Comparison of ENCODE assay signal across 10 cellular contexts in genomic region chr12:49127971-49128370, GRCh38. TPM values are rescaled to one million over a fixed set of nuclear protein-coding genes. Genes with fewer than 3 reads are reported as not detected.
A peak's percentile ranks its signal among the peaks of the same experiment; 100 is the strongest.
DNase-seq lines count a peak whose midpoint lies in the region; ATAC-seq and TF ChIP-seq lines count a peak whose summit lies in the region.
"Not testable (repeated sequence)": the region's sequence is repeated elsewhere in the genome, so short reads cannot be mapped to it uniquely, and the experiment has no call there.
"Had no signal": no experiment of that assay in that cellular context is flagged by ENCODE, and none has a peak within 500 bp of the region (broad histone marks: within the 10 kb centered on the region; RNA-seq: fewer than 3 reads in every experiment).

No MANE protein-coding gene starts in this region.

- peaks cover 63% of the 10 kb centered on the region for H3K36me3 Mint-ChIP-seq in Caco-2 (ENCODE audit: insufficient read depth, unreplicated experiment)
- H3K36me3 Mint-ChIP-seq in T-cell, result peaks cover 35% of the 10 kb centered on the region
- peaks cover 58% of the 10 kb centered on the region for H3K36me3 Mint-ChIP-seq in activated T-cell treated with anti-CD3 and anti-CD28 coated beads, Interleukin-2, amount 50 U/mL, for 24 hours (ENCODE audit: low read depth)
- H3K36me3 Mint-ChIP-seq in activated naive CD8-positive, alpha-beta T cell treated with anti-CD3 and anti-CD28 coated beads, Interleukin-2, amount 10 ng/mL, durations not matched to agents 7 days and 5 days, result peaks cover 39% of the 10 kb centered on the region
- H3K36me3 Mint-ChIP-seq in naive thymus-derived CD4-positive, alpha-beta T cell, result peaks cover 0 to 36% (median 21%) of the 10 kb centered on the region in 5 donors
- peaks cover 39% of the 10 kb centered on the region for H3K36me3 Mint-ChIP-seq in type B pancreatic cell

- not testable (repeated sequence) for H3K27me3 ChIP-seq in Caco-2 (replicated peaks; ENCODE audit: control insufficient read depth, insufficient read depth, low read length); naive thymus-derived CD4-positive, alpha-beta T cell (ENCODE audit: control insufficient read depth in 2 of 2, insufficient read depth in 2 of 2, low read length in 2 of 2)

- CTCF ChIA-PET in Caco-2 (lab: Charles Lee), result interaction anchor here (1.2 kb wide), 1 partner anchor 58 kb away, joined by 3 read pairs; the partner anchor contains the start of gene RHEBL1
- CTCF ChIA-PET in T-cell (lab: Charles Lee), result interaction anchor here (0.5 to 1.4 kb wide), 4 partner anchors 16 to 165 kb away, joined by 3 to 5 read pairs (median 4); partner anchors contain the start of gene LMBR1L (in 1 of the 2)
- CTCF ChIA-PET in naive thymus-derived CD4-positive, alpha-beta T cell (lab: Charles Lee), result interaction anchor here (1.0 to 1.1 kb wide), 2 partner anchors 40 to 62 kb away, joined by 3 to 7 read pairs; no protein-coding TSS in a partner anchor

- H3K4me1 Mint-ChIP-seq in Caco-2 (ENCODE audit: low read depth, unreplicated experiment), result not testable (repeated sequence)
- H3K4me1 Mint-ChIP-seq in T-cell, result peaks cover 44 to 50% (median 45%) of the 10 kb centered on the region in 3 donors
- H3K4me1 Mint-ChIP-seq in activated T-cell treated with anti-CD3 and anti-CD28 coated beads, Interleukin-2, amount 50 U/mL, for 24 hours (ENCODE audit: low read depth), result peaks cover 40% of the 10 kb centered on the region
- peaks cover 39% of the 10 kb centered on the region for H3K4me1 Mint-ChIP-seq in activated naive CD8-positive, alpha-beta T cell treated with anti-CD3 and anti-CD28 coated beads, Interleukin-2, amount 10 ng/mL, durations not matched to agents 7 days and 5 days
- peaks cover 21 to 51% (median 46%) of the 10 kb centered on the region in 7 donors for H3K4me1 Mint-ChIP-seq in naive thymus-derived CD4-positive, alpha-beta T cell
- H3K4me1 Mint-ChIP-seq in type B pancreatic cell (ENCODE audit: unreplicated experiment), result peaks cover 25% of the 10 kb centered on the region

- H3K4me1 ChIP-seq in Caco-2, result not testable (repeated sequence)
- peaks cover 24 to 27% of the 10 kb centered on the region in 2 donors for H3K4me1 ChIP-seq in naive thymus-derived CD4-positive, alpha-beta T cell (ENCODE audit: control insufficient read depth in 2 of 2, insufficient read depth in 2 of 2, low read length in 2 of 2)

- H3K9me3 ChIP-seq in Caco-2; naive thymus-derived CD4-positive, alpha-beta T cell (ENCODE audit: control insufficient read depth in 2 of 3, low read length in 3 of 3): not testable (repeated sequence)

- intact Hi-C loops in Caco-2 (cut with micrococcal nuclease; ENCODE audit: unreplicated experiment); naive thymus-derived CD4-positive, alpha-beta T cell (cut with micrococcal nuclease): not testable (repeated sequence)

- BruUV-seq in Caco-2 (replicated peaks; lab: Mats Ljungman, UMichigan), result TSS peak; percentile 39

- H3K4me3 ChIP-seq in Caco-2 (ENCODE audit: low read depth, low read length); naive thymus-derived CD4-positive, alpha-beta T cell (ENCODE audit: low read length): not testable (repeated sequence)

- POLR2A ChIA-PET in Caco-2 (lab: Charles Lee), result not testable (repeated sequence)
- POLR2A ChIA-PET in T-cell (lab: Charles Lee), result interaction anchor here in 1 of 2 donors (0.8 kb wide), 1 partner anchor 18 kb away, joined by 5 read pairs; no protein-coding TSS in a partner anchor
- POLR2A ChIA-PET in activated naive CD8-positive, alpha-beta T cell treated with anti-CD3 and anti-CD28 coated beads, Interleukin-2, amount 10 ng/mL, durations not matched to agents 7 days and 5 days (lab: Charles Lee), result interaction anchor here (0.9 to 1.6 kb wide), 7 partner anchors 11 to 108 kb away, joined by 3 to 8 read pairs (median 6); partner anchors contain the start of genes DHH, RHEBL1 and TUBA1A
- POLR2A ChIA-PET in naive thymus-derived CD4-positive, alpha-beta T cell (lab: Charles Lee), result interaction anchor here (1.0 kb wide), 2 partner anchors 11 to 17 kb away, joined by 3 read pairs; partner anchors contain the start of gene LMBR1L

- H3K4me3 Mint-ChIP-seq in Caco-2 (ENCODE audit: unreplicated experiment) (peak overlapping the region; percentile 27), T-cell (peak overlapping the region in 1 of 3 donors; percentile 7), type B pancreatic cell (peak overlapping the region; percentile 45)
- H3K4me3 Mint-ChIP-seq in activated T-cell treated with anti-CD3 and anti-CD28 coated beads, Interleukin-2, amount 50 U/mL, for 24 hours, result peak overlapping the region; percentile 98
- peak overlapping the region; percentile 49 for H3K4me3 Mint-ChIP-seq in activated naive CD8-positive, alpha-beta T cell treated with anti-CD3 and anti-CD28 coated beads, Interleukin-2, amount 10 ng/mL, durations not matched to agents 7 days and 5 days
- H3K4me3 Mint-ChIP-seq in naive thymus-derived CD4-positive, alpha-beta T cell, result peak overlapping the region in 7 of 10 donors; percentile 15 to 42 (median 27)

- H3K27me3 Mint-ChIP-seq in Caco-2 (ENCODE audit: insufficient read depth, unreplicated experiment); T-cell; activated T-cell treated with anti-CD3 and anti-CD28 coated beads, Interleukin-2, amount 50 U/mL, for 24 hours; activated naive CD8-positive, alpha-beta T cell treated with anti-CD3 and anti-CD28 coated beads, Interleukin-2, amount 10 ng/mL, durations not matched to agents 7 days and 5 days; naive thymus-derived CD4-positive, alpha-beta T cell; type B pancreatic cell: not testable (repeated sequence)

- H3K27ac Mint-ChIP-seq in Caco-2 (ENCODE audit: unreplicated experiment); activated naive CD8-positive, alpha-beta T cell treated with anti-CD3 and anti-CD28 coated beads, Interleukin-2, amount 10 ng/mL, durations not matched to agents 7 days and 5 days: not testable (repeated sequence)
- H3K27ac Mint-ChIP-seq in T-cell (peak overlapping the region; percentile 2 to 77), type B pancreatic cell (peak overlapping the region; percentile 23)
- peak overlapping the region; percentile 90 for H3K27ac Mint-ChIP-seq in activated T-cell treated with anti-CD3 and anti-CD28 coated beads, Interleukin-2, amount 50 U/mL, for 24 hours
- peak overlapping the region in 8 of 9 donors; percentile 18 to 88 (median 76) for H3K27ac Mint-ChIP-seq in naive thymus-derived CD4-positive, alpha-beta T cell

- DNase-seq in Caco-2; T-cell; activated T-cell treated with anti-CD3 and anti-CD28 coated beads, Interleukin-2, amount 50 U/mL, for 24 hours; activated naive CD8-positive, alpha-beta T cell treated with anti-CD3 and anti-CD28 coated beads, Interleukin-2, amount 10 ng/mL, durations not matched to agents 7 days and 5 days; naive thymus-derived CD4-positive, alpha-beta T cell; type B pancreatic cell (ENCODE audit: extremely low spot score, unreplicated experiment): not testable (repeated sequence)

- H3K9me3 Mint-ChIP-seq in Caco-2 (ENCODE audit: unreplicated experiment); T-cell; activated T-cell treated with anti-CD3 and anti-CD28 coated beads, Interleukin-2, amount 50 U/mL, for 24 hours; activated naive CD8-positive, alpha-beta T cell treated with anti-CD3 and anti-CD28 coated beads, Interleukin-2, amount 10 ng/mL, durations not matched to agents 7 days and 5 days; naive thymus-derived CD4-positive, alpha-beta T cell; type B pancreatic cell: not testable (repeated sequence)

- not testable (repeated sequence) for H3K27ac ChIP-seq in naive thymus-derived CD4-positive, alpha-beta T cell (ENCODE audit: low read depth, low read length)

- TF ChIP-seq CTCF in Caco-2 (IDR thresholded peaks at IDR 0.05; ENCODE audit: insufficient read depth in 1 of 2, low read depth in 1 of 2, low read length in 1 of 2, severe bottlenecking in 1 of 2, unreplicated experiment in 1 of 2); type B pancreatic cell (conservative IDR thresholded peaks at IDR 0.05): not testable (repeated sequence)

- H3K36me3 ChIP-seq in Caco-2 (ENCODE audit: control insufficient read depth, insufficient read depth, low read length), result not testable (repeated sequence)
- peaks cover 14 to 33% (median 16%) of the 10 kb centered on the region in 3 experiments for H3K36me3 ChIP-seq in naive thymus-derived CD4-positive, alpha-beta T cell (ENCODE audit: control insufficient read depth in 2 of 3, insufficient read depth in 3 of 3, low read length in 3 of 3)

- ATAC-seq in T-cell (replicated peaks in 1 of 4); activated naive CD8-positive, alpha-beta T cell treated with anti-CD3 and anti-CD28 coated beads, Interleukin-2, amount 10 ng/mL, durations not matched to agents 7 days and 5 days (ENCODE audit: low read depth); naive thymus-derived CD4-positive, alpha-beta T cell: not testable (repeated sequence)

RNA-seq across cellular contexts. Expression of gene TUBA1B, which starts 3.2 kb away (rescaled TPM):
- 1,866 and 1,882 TPM in 2 replicates for total RNA-seq in Caco-2 (2022)
- total RNA-seq in T-cell, result 100 to 1,000 TPM; 167 to 232 (median 205) TPM
- 1,000 to 10,000 TPM; 1,302 to 1,389 TPM for total RNA-seq in activated naive CD8-positive, alpha-beta T cell treated with anti-CD3 and anti-CD28 coated beads, Interleukin-2, amount 10 ng/mL, durations not matched to agents 7 days and 5 days
- total RNA-seq in naive thymus-derived CD4-positive, alpha-beta T cell, result 1,000 to 10,000 TPM in 1 of 5 experiments, 100 to 1,000 TPM in 4; 124 to 1,463 (median 279) TPM
- polyA plus RNA-seq in naive thymus-derived CD4-positive, alpha-beta T cell, result 100 to 1,000 TPM; 473 to 648 TPM
- total RNA-seq in type B pancreatic cell (ENCODE audit: low replicate concordance), result 664 and 1,458 TPM in 2 replicates

RNA-seq across cellular contexts. Expression of gene LMBR1L, which starts 17.3 kb away (rescaled TPM):
- total RNA-seq in Caco-2 (2022) (43.1 and 43.9 TPM in 2 replicates), T-cell (100 to 1,000 TPM; 159 to 302 (median 224) TPM), type B pancreatic cell (ENCODE audit: low replicate concordance) (101 and 105 TPM in 2 replicates)
- total RNA-seq in activated naive CD8-positive, alpha-beta T cell treated with anti-CD3 and anti-CD28 coated beads, Interleukin-2, amount 10 ng/mL, durations not matched to agents 7 days and 5 days, result 100 to 1,000 TPM; 111 to 112 TPM
- 100 to 1,000 TPM in 4 of 5 experiments, 10 to 100 TPM in 1; 67.4 to 328 (median 263) TPM for total RNA-seq in naive thymus-derived CD4-positive, alpha-beta T cell
- polyA plus RNA-seq in naive thymus-derived CD4-positive, alpha-beta T cell, result 10 to 100 TPM; 40.7 to 58.6 TPM

RNA-seq across cellular contexts. Expression of gene DHH, which starts 33.4 kb away (rescaled TPM):
- 0.16 TPM in 1 of 2 replicates, not detected in the other for total RNA-seq in Caco-2 (2022)
- total RNA-seq in T-cell, result under 1 TPM; 0.12 to 0.45 (median 0.38) TPM
- under 1 TPM; 0.11 to 0.25 TPM for total RNA-seq in activated naive CD8-positive, alpha-beta T cell treated with anti-CD3 and anti-CD28 coated beads, Interleukin-2, amount 10 ng/mL, durations not matched to agents 7 days and 5 days
- total RNA-seq in naive thymus-derived CD4-positive, alpha-beta T cell, result under 1 TPM; 0.24 to 0.91 (median 0.76) TPM
- polyA plus RNA-seq in naive thymus-derived CD4-positive, alpha-beta T cell, result not detected
- 0.56 TPM in 1 of 2 replicates, not detected in the other for total RNA-seq in type B pancreatic cell (ENCODE audit: low replicate concordance)
- total RNA-seq: activated CD8-positive, alpha-beta memory T cell treated with anti-CD3 and anti-CD28 coated beads for 36 hours; H7; hepatocyte; HepG2 had no signal
- polyA plus RNA-seq: hepatocyte, HepG2 had no signal

RNA-seq across cellular contexts. Expression of gene RHEBL1, which starts 58.2 kb away (rescaled TPM):
- 2.5 and 2.6 TPM in 2 replicates for total RNA-seq in Caco-2 (2022)
- total RNA-seq in T-cell, result 1 to 10 TPM; 2.3 to 5.3 (median 2.5) TPM
- total RNA-seq in activated naive CD8-positive, alpha-beta T cell treated with anti-CD3 and anti-CD28 coated beads, Interleukin-2, amount 10 ng/mL, durations not matched to agents 7 days and 5 days, result 1 to 10 TPM; 8.0 to 9.7 TPM
- 1 to 10 TPM; 1.8 to 9.4 (median 3.3) TPM for total RNA-seq in naive thymus-derived CD4-positive, alpha-beta T cell
- polyA plus RNA-seq in naive thymus-derived CD4-positive, alpha-beta T cell, result 1 to 10 TPM; 1.8 to 3.8 TPM
- 0.88 and 1.8 TPM in 2 replicates for total RNA-seq in type B pancreatic cell (ENCODE audit: low replicate concordance)
- polyA plus RNA-seq: hepatocyte had no signal
